In genomic region chr18:63422087-63422861, GRCh38 we compare ENCODE assay signal across 1 cellular context.
A peak's percentile ranks its signal among the peaks of the same experiment; 100 is the strongest.
TF ChIP-seq lines count a peak whose summit lies in the region.

TSS of gene VPS4B (minus strand) at chr18:63422476. CDS start at chr18:63422259, 217 bp downstream.

TF ChIP-seq in HepG2, 621 proteins besides CTCF, POLR2A, EP300 and RAD21 (continued from another document and continues in another):
- TF ChIP-seq ZHX2 (IDR thresholded peaks at IDR 0.05; ENCODE audit: low read depth) (peak; percentile 84), ZHX2 (CRISPR knock-in tag; IDR thresholded peaks at IDR 0.05; ENCODE audit: borderline replicate concordance) (no peak; the same call in 1 of the 2 replicates), ZNF12 (CRISPR knock-in tag; IDR thresholded peaks at IDR 0.05) (0 out of 2 replicates have a peak, but pooled peaks have one; percentile 7), MTERF4 (CRISPR knock-in tag; IDR thresholded peaks at IDR 0.05) (0 out of 2 replicates have a peak, but pooled peaks have one; percentile 67), RNF219 (CRISPR knock-in tag; IDR thresholded peaks at IDR 0.05) (no peak), THAP7 (CRISPR knock-in tag; IDR thresholded peaks at IDR 0.05) (peak; percentile 96), SRF (IDR thresholded peaks at IDR 0.05; ENCODE audit: low read depth, low read length) (peak; percentile 60; the same call in 1 of the 2 replicates), SMAD3 (CRISPR knock-in tag; IDR thresholded peaks at IDR 0.05) (peak; percentile 37; the same call in 1 of the 2 replicates), ZNF792 (CRISPR knock-in tag; IDR thresholded peaks at IDR 0.05) (peak; percentile 62; the same call in 1 of the 2 replicates), ZNF547 (CRISPR knock-in tag; IDR thresholded peaks at IDR 0.05) (0 out of 2 replicates have a peak, but pooled peaks have one; percentile 11), ZNF768 (CRISPR knock-in tag; IDR thresholded peaks at IDR 0.05) (peak; percentile 35; the same call in 1 of the 2 replicates), FOXO1 (CRISPR knock-in tag; IDR thresholded peaks at IDR 0.05) (no peak), HOXA7 (CRISPR knock-in tag; IDR thresholded peaks at IDR 0.05) (0 out of 2 replicates have a peak, but pooled peaks have one; percentile 44), DZIP1 (CRISPR knock-in tag; IDR thresholded peaks at IDR 0.05) (no peak), JDP2 (CRISPR knock-in tag; IDR thresholded peaks at IDR 0.05; ENCODE audit: borderline replicate concordance) (peak; percentile 35; the same call in 1 of the 2 replicates), CBFB (CRISPR knock-in tag; IDR thresholded peaks at IDR 0.05) (0 out of 2 replicates have a peak, but pooled peaks have one; percentile 27), ZNF441 (CRISPR knock-in tag; IDR thresholded peaks at IDR 0.05; ENCODE audit: borderline replicate concordance) (peak; percentile 19; the same call in 1 of the 2 replicates), ZFP36 (IDR thresholded peaks at IDR 0.05; ENCODE audit: borderline replicate concordance, low read depth, low read length, partially characterized antibody) (no peak), FUBP1 (CRISPR knock-in tag; IDR thresholded peaks at IDR 0.05; ENCODE audit: borderline replicate concordance) (0 out of 2 replicates have a peak, but pooled peaks have one; percentile 54), BHLHE40 (IDR thresholded peaks at IDR 0.05; ENCODE audit: low read length) (peak; percentile 75), TRAFD1 (CRISPR knock-in tag; IDR thresholded peaks at IDR 0.05; ENCODE audit: borderline replicate concordance) (no peak), NONO (IDR thresholded peaks at IDR 0.05) (no peak), NONO (CRISPR knock-in tag; conservative IDR thresholded peaks at IDR 0.05) (peak; percentile 96), FOXK2 (IDR thresholded peaks at IDR 0.05) (no peak), MYNN (CRISPR knock-in tag; IDR thresholded peaks at IDR 0.05; ENCODE audit: low read depth) (no peak), RFX1 (IDR thresholded peaks at IDR 0.05) (peak; percentile 41; the same call in 1 of the 2 replicates), DBP (CRISPR knock-in tag; IDR thresholded peaks at IDR 0.05; ENCODE audit: not compliant biosample characterization) (no peak), PITX1 (CRISPR knock-in tag; IDR thresholded peaks at IDR 0.05) (peak; percentile 23), PCBP1 (IDR thresholded peaks at IDR 0.05; ENCODE audit: borderline replicate concordance, low read depth, low read length) (peak; percentile 96; the same call in 1 of the 2 replicates), ZNF766 (CRISPR knock-in tag; IDR thresholded peaks at IDR 0.05; ENCODE audit: borderline replicate concordance) (0 out of 2 replicates have a peak, but pooled peaks have one; percentile 44), RORA (CRISPR knock-in tag; IDR thresholded peaks at IDR 0.05) (no peak), ZSCAN30 (CRISPR knock-in tag; IDR thresholded peaks at IDR 0.05) (no peak), BCL3 (CRISPR knock-in tag; IDR thresholded peaks at IDR 0.05) (peak; percentile 29; the same call in 1 of the 2 replicates), ZNF414 (CRISPR knock-in tag; IDR thresholded peaks at IDR 0.05) (peak; percentile 92), ZBTB25 (CRISPR knock-in tag; IDR thresholded peaks at IDR 0.05) (0 out of 2 replicates have a peak, but pooled peaks have one; percentile 23), ATF7-NPFF (CRISPR knock-in tag; IDR thresholded peaks at IDR 0.05; ENCODE audit: low read depth) (peak; percentile 27; the same call in 1 of the 2 replicates), ELF1 (CRISPR knock-in tag; IDR thresholded peaks at IDR 0.05) (peak; percentile 100)
